8 cellular contexts compared by ENCODE assay signal in genomic region chr4:6908397-6909112, GRCh38. TPM values are rescaled to one million over a fixed set of nuclear protein-coding genes. Genes with fewer than 3 reads are reported as not detected.
DNase-seq lines count a peak whose midpoint lies in the region; ATAC-seq and TF ChIP-seq lines count a peak whose summit lies in the region.

No MANE protein-coding gene starts in this region.

- H3K27ac ChIP-seq in CD4-positive, alpha-beta T cell (ENCODE audit: low read depth, low read length): peak overlapping the region; percentile 92
- H3K27ac ChIP-seq in ectodermal cell (ENCODE audit: insufficient read depth, low read depth, low read length, poor library complexity, severe bottlenecking): no peak overlapping the region

- H3K9me3 Mint-ChIP-seq in CD4-positive, alpha-beta T cell: no peaks in the 10 kb centered on the region
- no peaks in the 10 kb centered on the region for H3K9me3 Mint-ChIP-seq in neural crest cell

- peaks cover 6% of the 10 kb centered on the region for H3K4me1 ChIP-seq in ectodermal cell (ENCODE audit: control insufficient read depth, insufficient read depth, low read length)

- POLR2A ChIA-PET in CD4-positive, alpha-beta T cell (lab: Charles Lee): interaction anchor here (0.7 to 7.0 kb wide), 23 partner anchors 9 to 268 kb away, joined by 3 to 78 read pairs (median 7); partner anchors contain the start of genes BLOC1S4, GRPEL1, MRFAP1 and TADA2B

- peaks cover 45% of the 10 kb centered on the region for H3K4me1 Mint-ChIP-seq in CD4-positive, alpha-beta T cell (ENCODE audit: low read depth)
- H3K4me1 Mint-ChIP-seq in neural crest cell: peaks cover 38% of the 10 kb centered on the region

- 66 to 67% methylated on average over 18 of the region's 18 CpGs for WGBS in ectodermal cell, 2 experiments

- no peaks in the 10 kb centered on the region for H3K27me3 ChIP-seq in CD4-positive, alpha-beta T cell (ENCODE audit: control insufficient read depth, insufficient read depth, low read length)
- peaks cover 12% of the 10 kb centered on the region for H3K27me3 ChIP-seq in ectodermal cell (ENCODE audit: control insufficient read depth, insufficient read depth, low read length, poor library complexity, severe bottlenecking)

- no peak for ATAC-seq in CD4-positive, alpha-beta T cell (ENCODE audit: poor library complexity)
- no peak for ATAC-seq in HG02610 (IDR thresholded peaks at IDR 0.05; ENCODE audit: unreplicated experiment)

- H3K36me3 Mint-ChIP-seq in CD4-positive, alpha-beta T cell (ENCODE audit: low read depth): no peaks in the 10 kb centered on the region
- H3K36me3 Mint-ChIP-seq in neural crest cell (ENCODE audit: low read depth): no peaks in the 10 kb centered on the region

- H3K9me3 ChIP-seq in CD4-positive, alpha-beta T cell (ENCODE audit: control insufficient read depth, low read length): no peaks in the 10 kb centered on the region
- H3K9me3 ChIP-seq in ectodermal cell (ENCODE audit: control insufficient read depth, low read length): no peaks in the 10 kb centered on the region

- peak overlapping the region; percentile 90 for H3K4me3 Mint-ChIP-seq in CD4-positive, alpha-beta T cell
- peak overlapping the region; percentile 97 for H3K4me3 Mint-ChIP-seq in neural crest cell

- CTCF ChIA-PET in CD4-positive, alpha-beta T cell (lab: Charles Lee): interaction anchor here (1.0 to 1.8 kb wide), 9 partner anchors 10 to 162 kb away, joined by 3 to 8 read pairs (median 4); partner anchors contain the start of gene TADA2B

- no peak for TF ChIP-seq CTCF in CD4-positive, alpha-beta T cell (IDR thresholded peaks at IDR 0.05)
- TF ChIP-seq CTCF in neural crest cell (conservative IDR thresholded peaks at IDR 0.05): no peak

- intact Hi-C loops in CD4-positive, alpha-beta T cell (cut with DNase I, micrococcal nuclease): loop anchor here (1.0 to 2.0 kb wide), 7 partner anchors 10 to 268 kb away; partner anchors contain the start of genes MRFAP1 (in 1 of the 2) and TADA2B (in 1 of the 2)

- no peak for DNase-seq in CD4-positive, alpha-beta T cell
- peak; percentile 23 for DNase-seq in NCI-H146 (lab: John Stamatoyannopoulos, UW)
- no peak for DNase-seq in neural crest cell (ENCODE audit: low read depth, low spot score)
- no peak for DNase-seq in iPS-NIHi7 (ENCODE audit: extremely low spot score)
- DNase-seq in putamen (ENCODE audit: low spot score): no peak
- no peak for DNase-seq in DMS 273 treated with DMSO at 0.1 percent for 48 hours (lab: John Stamatoyannopoulos, UW)

- H3K27ac Mint-ChIP-seq in CD4-positive, alpha-beta T cell: peak overlapping the region; percentile 89
- peak overlapping the region; percentile 43 for H3K27ac Mint-ChIP-seq in neural crest cell (ENCODE audit: unreplicated experiment)

- H3K27me3 Mint-ChIP-seq in CD4-positive, alpha-beta T cell: no peaks in the 10 kb centered on the region
- H3K27me3 Mint-ChIP-seq in neural crest cell (ENCODE audit: low read depth): peaks cover 20% of the 10 kb centered on the region

- no peaks in the 10 kb centered on the region for H3K36me3 ChIP-seq in ectodermal cell (ENCODE audit: control insufficient read depth, insufficient read depth, low read length)

- H3K4me3 ChIP-seq in ectodermal cell (ENCODE audit: insufficient read depth, low read depth, low read length): peak overlapping the region; percentile 69

RNA-seq across cellular contexts. Expression of gene TBC1D14, which starts 1.1 kb away (rescaled TPM):
- 10 to 100 TPM; 31.2 to 34.1 TPM for total RNA-seq in CD4-positive, alpha-beta T cell
- 57.5 TPM for polyA plus RNA-seq in ectodermal cell (2013, experiment 1 of 4)
- 59.8 TPM for polyA plus RNA-seq in ectodermal cell (2013, experiment 2 of 4)
- polyA plus RNA-seq in ectodermal cell (2013, experiment 3 of 4): 43.5 TPM
- 43.4 TPM for polyA plus RNA-seq in ectodermal cell (2013, experiment 4 of 4)
- total RNA-seq in neural crest cell: 56.3 and 58.0 TPM in 2 replicates
